Comparison of ENCODE assay signal across 20 cellular contexts in the genomic region with DNA sequence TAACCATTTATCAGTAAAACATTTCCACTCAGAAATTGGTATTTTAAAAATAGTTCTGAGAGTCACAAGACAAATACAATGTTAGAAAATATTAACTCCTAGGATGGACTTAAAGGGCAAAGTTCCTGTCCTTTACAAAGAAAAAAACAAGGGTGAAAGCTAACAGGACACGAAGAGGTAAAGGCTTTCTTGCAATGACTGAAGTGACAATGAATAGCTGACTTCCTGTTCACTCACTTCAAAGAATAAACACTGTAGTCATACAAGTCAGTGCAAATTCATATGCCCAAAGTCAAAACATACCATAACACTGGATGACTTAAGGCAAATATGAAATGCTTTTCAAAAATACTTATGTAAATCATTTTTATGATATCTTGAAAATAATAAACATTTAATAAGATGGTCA.
DNase-seq lines count a peak whose midpoint lies in the region; ATAC-seq, FAIRE-seq and TF ChIP-seq lines count a peak whose summit lies in the region.
"Had no signal": no experiment of that assay in that cellular context is flagged by ENCODE, and none has a peak within 500 bp of the region (broad histone marks: within the 10 kb centered on the region; RNA-seq: fewer than 3 reads in every experiment).

No MANE protein-coding gene starts in this region.

- TF ChIP-seq CTCF in HepG2 (CRISPR knock-in tag; IDR thresholded peaks at IDR 0.05) (no peak), ovary (IDR thresholded peaks at IDR 0.05) (no peak)

- peak; percentile 20 to 95; a peak in 2 of 4 replicates for TF ChIP-seq EP300 in HepG2 (IDR thresholded peaks at IDR 0.05; ENCODE audit: low read depth in 2 of 2, low read length in 2 of 2)
- peak; percentile 81; the same call in 1 of the 2 replicates for TF ChIP-seq EP300 in HepG2 (CRISPR knock-in tag; IDR thresholded peaks at IDR 0.05; ENCODE audit: borderline replicate concordance)
- TF ChIP-seq EP300 in ovary (IDR thresholded peaks at IDR 0.05): no peak

- no peaks in the 10 kb centered on the region for H3K36me3 Mint-ChIP-seq in activated CD4-positive, alpha-beta memory T cell treated with anti-CD3 and anti-CD28 coated beads for 36 hours
- H3K36me3 Mint-ChIP-seq: brain, IgD-negative memory B cell had no signal

- no peaks in the 10 kb centered on the region for H3K9me3 ChIP-seq in HepG2 (ENCODE audit: low read length)
- H3K9me3 ChIP-seq in ovary: no peaks in the 10 kb centered on the region
- H3K9me3 ChIP-seq: esophagus squamous epithelium had no signal

- H3K9ac ChIP-seq in HepG2 (ENCODE audit: insufficient read depth, low read depth, low read length): peak overlapping the region; percentile 67

- DNase-seq in HepG2 (ENCODE audit: low spot score) (peak; percentile 95), ovary (no peak), SW 1271 (lab: John Stamatoyannopoulos, UW) (no peak), AG20443 (ENCODE audit: low spot score) (no peak)
- DNase-seq in activated CD4-positive, alpha-beta memory T cell treated with anti-CD3 and anti-CD28 coated beads for 36 hours: no peak
- DNase-seq: activated CD4-positive, CD25-positive, alpha-beta regulatory T cell; activated naive CD4-positive, alpha-beta T cell treated with Interleukin-2 at 50 U/mL for 16 hours; AML-193; dorsolateral prefrontal cortex; esophagus squamous epithelium; H9; head of caudate nucleus; NCI-H2081 treated with DMSO at 0.1 percent for 48 hours; NCI-H526 treated with DMSO at 0.1 percent for 48 hours had no signal

- H3K4me3 ChIP-seq in HepG2 (replicated peaks in 1 of 3; ENCODE audit: insufficient read depth in 1 of 3, low read depth in 2 of 3, low read length in 3 of 3) (peak overlapping the region in 1 of 3 experiments; percentile 25; a peak in 2 of 6 replicates), ovary (no peak overlapping the region)
- H3K4me3 ChIP-seq: dorsolateral prefrontal cortex, esophagus squamous epithelium had no signal

- H2AFZ ChIP-seq in HepG2 (ENCODE audit: low read length): no peak overlapping the region

- H3K4me3 Mint-ChIP-seq in activated CD4-positive, alpha-beta memory T cell treated with anti-CD3 and anti-CD28 coated beads for 36 hours: no peak overlapping the region
- H3K4me3 Mint-ChIP-seq: brain; H9; IgD-negative memory B cell; stimulated activated naive CD8-positive, alpha-beta T cell treated with anti-CD3 and anti-CD28 coated beads, Interleukin-15, Interleukin-2, amounts not matched to agents 100 ng/mL and 50 ng/mL, for 24 hours had no signal

- no peak overlapping the region for H3K27ac Mint-ChIP-seq in activated CD4-positive, alpha-beta memory T cell treated with anti-CD3 and anti-CD28 coated beads for 36 hours
- H3K27ac Mint-ChIP-seq: brain; H9; IgD-negative memory B cell; stimulated activated naive CD8-positive, alpha-beta T cell treated with anti-CD3 and anti-CD28 coated beads, Interleukin-15, Interleukin-2, amounts not matched to agents 100 ng/mL and 50 ng/mL, for 24 hours had no signal

- in situ Hi-C loops in HepG2 (cut with HindIII; ENCODE audit: extremely low pct_ligation_motif_present, low pct_unique_long_range_greater_than_20kb): no loop called here

- CTCF ChIA-PET in HepG2 (lab: Yijun Ruan, JAX; ENCODE audit: low intra/inter-chr PET ratio, low total read pairs): no interaction called here
- CTCF ChIA-PET in activated CD4-positive, alpha-beta memory T cell treated with anti-CD3 and anti-CD28 coated beads for 36 hours (lab: Charles Lee): no interaction called here

- H3K4me2 ChIP-seq in HepG2 (ENCODE audit: low read depth, low read length): peak overlapping the region; percentile 63

- H3K27ac ChIP-seq in HepG2 (ENCODE audit: extremely low read length, insufficient read depth, low read length): peak overlapping the region; percentile 96
- no peak overlapping the region for H3K27ac ChIP-seq in ovary
- H3K27ac ChIP-seq: dorsolateral prefrontal cortex, esophagus squamous epithelium had no signal

- TF ChIP-seq RAD21 in HepG2 (CRISPR knock-in tag; IDR thresholded peaks at IDR 0.05): no peak

- peaks cover 3% of the 10 kb centered on the region for H3K9me3 Mint-ChIP-seq in activated CD4-positive, alpha-beta memory T cell treated with anti-CD3 and anti-CD28 coated beads for 36 hours
- H3K9me3 Mint-ChIP-seq: brain had no signal

- no peaks in the 10 kb centered on the region for H3K79me2 ChIP-seq in HepG2 (ENCODE audit: insufficient read depth, low read length)

- H4K20me1 ChIP-seq in HepG2 (ENCODE audit: insufficient read depth, low read length): no peaks in the 10 kb centered on the region

- BruUV-seq in HepG2 (replicated peaks; lab: Mats Ljungman, UMichigan): no TSS peak

- ATAC-seq in GM18870 (IDR thresholded peaks at IDR 0.05; ENCODE audit: unreplicated experiment): peak; percentile 96
- peak; percentile 96 for ATAC-seq in GM21786 (IDR thresholded peaks at IDR 0.05; ENCODE audit: unreplicated experiment)
- peak; percentile 93 for ATAC-seq in HG03354 (IDR thresholded peaks at IDR 0.05; ENCODE audit: poor library complexity, severe bottlenecking, unreplicated experiment)
- ATAC-seq in HepG2: peak; percentile 100

- peak; percentile 81 for FAIRE-seq in HepG2 (lab: Jason Lieb, UNC)

- POLR2A ChIA-PET in HepG2 (lab: Yijun Ruan, JAX): interaction anchor here (1.0 to 3.0 kb wide), 7 partner anchors 8 to 39 kb away, joined by 3 to 14 read pairs (median 5); no protein-coding TSS in a partner anchor
- POLR2A ChIA-PET in activated CD4-positive, alpha-beta memory T cell treated with anti-CD3 and anti-CD28 coated beads for 36 hours (lab: Charles Lee): no interaction called here

- H3K4me1 ChIP-seq in HepG2 (ENCODE audit: insufficient read depth, low read length) (peaks cover 43% of the 10 kb centered on the region), ovary (ENCODE audit: insufficient read depth) (peaks cover 2% of the 10 kb centered on the region)
- H3K4me1 ChIP-seq: esophagus squamous epithelium had no signal

- H3K4me1 Mint-ChIP-seq in activated CD4-positive, alpha-beta memory T cell treated with anti-CD3 and anti-CD28 coated beads for 36 hours (ENCODE audit: low read depth): no peaks in the 10 kb centered on the region
- H3K4me1 Mint-ChIP-seq: brain, H9, IgD-negative memory B cell had no signal

- TF ChIP-seq POLR2A in HepG2 (IDR thresholded peaks at IDR 0.05; ENCODE audit: insufficient read depth in 1 of 2, low read depth in 2 of 2, low read length in 2 of 2): no peak
- no peak for TF ChIP-seq POLR2A in ovary (IDR thresholded peaks at IDR 0.05)

- no peaks in the 10 kb centered on the region for H3K27me3 Mint-ChIP-seq in activated CD4-positive, alpha-beta memory T cell treated with anti-CD3 and anti-CD28 coated beads for 36 hours
- H3K27me3 Mint-ChIP-seq: brain; IgD-negative memory B cell; stimulated activated naive CD8-positive, alpha-beta T cell treated with anti-CD3 and anti-CD28 coated beads, Interleukin-15, Interleukin-2, amounts not matched to agents 100 ng/mL and 50 ng/mL, for 24 hours had no signal

- WGBS in HepG2 (ENCODE audit: low lambda C conversion rate): 4% methylated on average over 1 of the region's 1 CpG
- 44 to 69% (median 56%) methylated on average over 1 of the region's 1 CpG for WGBS in ovary, 3 donors

- intact Hi-C loops in HepG2 (cut with micrococcal nuclease; ENCODE audit: unreplicated experiment) (loop anchor here (2.0 kb wide), 1 partner anchor 30 kb away; no protein-coding TSS in a partner anchor), ovary (cut with DNase I) (no loop called here)
- intact Hi-C loops in activated CD4-positive, alpha-beta memory T cell treated with anti-CD3 and anti-CD28 coated beads for 36 hours (cut with micrococcal nuclease): no loop called here

- H3K27me3 ChIP-seq in HepG2 (ENCODE audit: control insufficient read depth in 1 of 2, insufficient read depth in 2 of 2, low read length in 2 of 2) (no peaks in the 10 kb centered on the region), ovary (peaks cover 2% of the 10 kb centered on the region)
- H3K27me3 ChIP-seq: dorsolateral prefrontal cortex, esophagus squamous epithelium had no signal

- H3K36me3 ChIP-seq in HepG2 (replicated peaks in 1 of 2; ENCODE audit: control insufficient read depth in 1 of 2, insufficient read depth in 2 of 2, low read length in 2 of 2) (no peaks in the 10 kb centered on the region), ovary (no peaks in the 10 kb centered on the region)
- H3K36me3 ChIP-seq: esophagus squamous epithelium had no signal

TF ChIP-seq in HepG2, 621 proteins besides CTCF, POLR2A, EP300 and RAD21 (continues in another document):
- TF ChIP-seq, protein P1, sequence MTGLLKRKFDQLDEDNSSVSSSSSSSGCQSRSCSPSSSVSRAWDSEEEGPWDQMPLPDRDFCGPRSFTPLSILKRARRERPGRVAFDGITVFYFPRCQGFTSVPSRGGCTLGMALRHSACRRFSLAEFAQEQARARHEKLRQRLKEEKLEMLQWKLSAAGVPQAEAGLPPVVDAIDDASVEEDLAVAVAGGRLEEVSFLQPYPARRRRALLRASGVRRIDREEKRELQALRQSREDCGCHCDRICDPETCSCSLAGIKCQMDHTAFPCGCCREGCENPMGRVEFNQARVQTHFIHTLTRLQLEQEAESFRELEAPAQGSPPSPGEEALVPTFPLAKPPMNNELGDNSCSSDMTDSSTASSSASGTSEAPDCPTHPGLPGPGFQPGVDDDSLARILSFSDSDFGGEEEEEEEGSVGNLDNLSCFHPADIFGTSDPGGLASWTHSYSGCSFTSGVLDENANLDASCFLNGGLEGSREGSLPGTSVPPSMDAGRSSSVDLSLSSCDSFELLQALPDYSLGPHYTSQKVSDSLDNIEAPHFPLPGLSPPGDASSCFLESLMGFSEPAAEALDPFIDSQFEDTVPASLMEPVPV (CRISPR knock-in tag; IDR thresholded peaks at IDR 0.05): no peak
- no peak for TF ChIP-seq ZNF788 (CRISPR knock-in tag; IDR thresholded peaks at IDR 0.05; ENCODE audit: borderline replicate concordance)
- TF ChIP-seq ZNF34 (CRISPR knock-in tag; IDR thresholded peaks at IDR 0.05; ENCODE audit: borderline replicate concordance): no peak
- TF ChIP-seq CBX2 (IDR thresholded peaks at IDR 0.05; ENCODE audit: low read depth, low read length): no peak
- TF ChIP-seq CBX2 (CRISPR knock-in tag; IDR thresholded peaks at IDR 0.05; ENCODE audit: low read depth): no peak
- TF ChIP-seq FOSL2 (CRISPR knock-in tag; IDR thresholded peaks at IDR 0.05): peak; percentile 42; the same call in 1 of the 2 replicates
- peak; percentile 92 for TF ChIP-seq FOXA3 (CRISPR knock-in tag; IDR thresholded peaks at IDR 0.05)
- TF ChIP-seq MXD4 (CRISPR knock-in tag; IDR thresholded peaks at IDR 0.05): no peak
- TF ChIP-seq SRSF9 (IDR thresholded peaks at IDR 0.05; ENCODE audit: borderline replicate concordance, insufficient read depth, low read depth, low read length, poor library complexity, severe bottlenecking): no peak
- TF ChIP-seq ZNF235 (CRISPR knock-in tag; IDR thresholded peaks at IDR 0.05; ENCODE audit: borderline replicate concordance): no peak
- no peak for TF ChIP-seq ZNF850 (CRISPR knock-in tag; conservative IDR thresholded peaks at IDR 0.05)
- TF ChIP-seq ZNF121 (CRISPR knock-in tag; IDR thresholded peaks at IDR 0.05): no peak
- TF ChIP-seq MXI1 (IDR thresholded peaks at IDR 0.05; ENCODE audit: borderline replicate concordance, low read depth, low read length): no peak
- no peak for TF ChIP-seq SRY (CRISPR knock-in tag; IDR thresholded peaks at IDR 0.05)
- peak; percentile 78 for TF ChIP-seq TEAD3 (CRISPR knock-in tag; optimal IDR thresholded peaks at IDR 0.05; ENCODE audit: borderline replicate concordance)
